Comparison of ENCODE assay signal across 20 cellular contexts in the genomic region with DNA sequence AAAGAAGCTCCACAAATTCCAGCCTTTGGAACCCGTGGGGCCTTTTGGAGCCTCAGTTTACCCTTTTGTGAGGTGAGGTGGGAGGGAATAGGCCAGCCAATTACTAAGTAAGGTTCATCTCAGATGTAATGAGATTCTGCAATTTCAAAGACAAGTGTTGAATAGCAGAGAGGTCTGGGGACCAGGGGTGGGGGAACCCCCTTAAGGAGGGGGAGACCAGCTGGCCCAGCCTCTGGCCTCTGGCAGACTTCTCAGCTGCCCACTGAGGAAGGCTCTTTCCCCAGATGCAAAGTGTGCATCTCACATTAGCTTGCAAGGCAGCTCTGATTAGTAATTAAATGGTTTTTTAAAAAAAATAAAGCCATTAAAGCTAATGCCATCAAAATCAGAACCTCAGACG.
"Had no signal": no experiment of that assay in that cellular context is flagged by ENCODE, and none has a peak within 500 bp of the region (broad histone marks: within the 10 kb centered on the region; RNA-seq: fewer than 3 reads in every experiment).

No MANE protein-coding gene starts in this region.

- H3K27ac ChIP-seq: brain microvascular endothelial cell, cardiac muscle cell had no signal

- H3K9me3 Mint-ChIP-seq: activated CD4-positive, alpha-beta memory T cell treated with anti-CD3 and anti-CD28 coated beads for 36 hours; activated CD4-positive, alpha-beta T cell treated with anti-CD3 and anti-CD28 coated beads, Interleukin-2, amount 10 ng/mL, durations not matched to agents 7 days and 5 days; activated naive CD4-positive, alpha-beta T cell treated with anti-CD3 and anti-CD28 coated beads, Interleukin-2, amount 50 U/mL, for 24 hours; activated T-helper 1 cell treated with anti-CD3 and anti-CD28 coated beads, Interleukin-12 subunit alpha, Interleukin-12 subunit beta, Interleukin-2, Interleukin-4 antibody, amounts not matched to agents 30 ng/mL and 10 ng/mL and 1 ng/mL, durations not matched to agents 14 hours and 24 hours and 36 hours had no signal

- H3K36me3 ChIP-seq: brain microvascular endothelial cell, cardiac muscle cell had no signal

- H3K36me3 Mint-ChIP-seq: activated CD4-positive, alpha-beta memory T cell treated with anti-CD3 and anti-CD28 coated beads for 36 hours; activated naive CD4-positive, alpha-beta T cell treated with anti-CD3 and anti-CD28 coated beads, Interleukin-2, amount 50 U/mL, for 24 hours had no signal

- H3K27me3 ChIP-seq: brain microvascular endothelial cell had no signal

- H3K4me3 Mint-ChIP-seq: activated CD4-positive, alpha-beta memory T cell treated with anti-CD3 and anti-CD28 coated beads for 36 hours; activated CD4-positive, alpha-beta T cell treated with anti-CD3 and anti-CD28 coated beads, Interleukin-2, amount 10 ng/mL, durations not matched to agents 7 days and 5 days; activated naive CD4-positive, alpha-beta T cell treated with anti-CD3 and anti-CD28 coated beads, Interleukin-2, amount 50 U/mL, for 24 hours; activated T-helper 1 cell treated with anti-CD3 and anti-CD28 coated beads, Interleukin-12 subunit alpha, Interleukin-12 subunit beta, Interleukin-2, Interleukin-4 antibody, amounts not matched to agents 30 ng/mL and 10 ng/mL and 1 ng/mL, durations not matched to agents 14 hours and 24 hours and 36 hours; T-helper 17 cell had no signal

- H3K27ac Mint-ChIP-seq: activated CD4-positive, alpha-beta memory T cell treated with anti-CD3 and anti-CD28 coated beads for 36 hours; activated CD4-positive, alpha-beta T cell treated with anti-CD3 and anti-CD28 coated beads, Interleukin-2, amount 10 ng/mL, durations not matched to agents 7 days and 5 days; T-helper 17 cell had no signal

- H3K4me3 ChIP-seq: cardiac muscle cell had no signal

- ATAC-seq: PC-3, T-helper 17 cell had no signal

- H3K27me3 Mint-ChIP-seq: activated CD4-positive, alpha-beta memory T cell treated with anti-CD3 and anti-CD28 coated beads for 36 hours had no signal

- DNase-seq: activated CD4-positive, alpha-beta memory T cell treated with anti-CD3 and anti-CD28 coated beads for 36 hours; activated CD4-positive, alpha-beta T cell treated with anti-CD3 and anti-CD28 coated beads, Interleukin-2, amount 10 ng/mL, durations not matched to agents 7 days and 5 days; activated CD4-positive, CD25-positive, alpha-beta regulatory T cell; activated CD8-positive, alpha-beta memory T cell treated with anti-CD3 and anti-CD28 coated beads for 24 hours; activated gamma-delta T cell treated with Interleukin-2 at 50 U/mL for 16 hours; brain microvascular endothelial cell; KBM-7; NCI-H1048; NCI-H146; NCI-H187 treated with DMSO at 0.1 percent for 48 hours; NCI-H2081 treated with DMSO at 0.1 percent for 48 hours; NCI-H446; NCI-H524; PC-3; SHP77 treated with DMSO at 0.1 percent for 48 hours; T-helper 17 cell; T-helper 9 cell had no signal
